Comparison of ENCODE assay signal across 8 cellular contexts in the genomic region with DNA sequence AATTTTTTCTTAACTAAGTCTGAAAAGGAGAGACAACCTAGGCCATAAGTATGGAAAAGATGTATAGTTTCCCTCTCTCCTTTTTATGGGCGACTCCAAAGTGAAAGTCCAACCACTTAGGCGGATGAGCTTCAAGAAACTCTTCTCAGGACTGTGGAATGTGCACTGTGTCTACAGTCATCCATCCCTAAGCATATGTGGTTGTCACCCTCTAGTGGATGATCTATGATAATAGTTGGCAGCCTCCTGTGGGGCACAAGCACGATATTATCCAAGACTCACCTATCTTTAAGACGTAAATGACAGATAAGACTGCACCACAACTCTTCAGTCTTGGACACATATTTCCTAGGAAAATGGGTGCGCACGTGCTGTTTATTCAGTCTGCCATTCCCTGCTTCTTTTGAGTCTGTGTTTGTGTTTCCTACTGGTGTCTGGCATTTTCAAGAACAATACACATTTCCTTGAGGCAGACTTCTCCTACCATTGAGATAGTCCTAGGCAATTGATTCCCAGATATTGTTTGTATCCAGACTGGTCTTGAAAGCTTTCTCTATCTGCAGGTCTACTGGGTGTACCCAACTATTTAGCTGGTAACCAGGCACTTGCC.
DNase-seq lines count a peak whose midpoint lies in the region; ATAC-seq and TF ChIP-seq lines count a peak whose summit lies in the region.

No MANE protein-coding gene starts in this region.

- DNase-seq in AG09319 (ENCODE audit: extremely low read depth, low read depth): peak; percentile 78
- DNase-seq in NCI-H748 treated with DMSO at 0.1 percent for 48 hours (lab: John Stamatoyannopoulos, UW): peak; percentile 38
- peak; percentile 72 for DNase-seq in inferior parietal cortex (ENCODE audit: extremely low spot score)
- DNase-seq in stimulated activated naive CD8-positive, alpha-beta T cell treated with anti-CD3 and anti-CD28 coated beads, Interleukin-15, amount 100 ng/mL, for 72 hours: peak; percentile 11 to 13
- DNase-seq in stimulated activated CD4-positive, alpha-beta T cell treated with anti-CD3 and anti-CD28 coated beads, Interleukin-2, amount 100 ng/mL, for 48 hours: no peak

- H3K36me3 Mint-ChIP-seq in brain: no peaks in the 10 kb centered on the region

- peaks cover 79% of the 10 kb centered on the region for H3K27me3 Mint-ChIP-seq in brain
- H3K27me3 Mint-ChIP-seq in stimulated activated naive CD8-positive, alpha-beta T cell treated with anti-CD3 and anti-CD28 coated beads, Interleukin-15, amount 100 ng/mL, for 72 hours: peaks cover 36% of the 10 kb centered on the region

- no peaks in the 10 kb centered on the region for H3K9me3 Mint-ChIP-seq in brain
- no peaks in the 10 kb centered on the region for H3K9me3 Mint-ChIP-seq in stimulated activated naive CD8-positive, alpha-beta T cell treated with anti-CD3 and anti-CD28 coated beads, Interleukin-15, amount 100 ng/mL, for 72 hours

- TF ChIP-seq CTCF in AG09319 (IDR thresholded peaks at IDR 0.05; ENCODE audit: low read depth, low read length) (peak; percentile 71), brain (conservative IDR thresholded peaks at IDR 0.05) (peak; percentile 77 to 81)

- peaks cover 7% of the 10 kb centered on the region for H3K4me1 Mint-ChIP-seq in brain
- H3K4me1 Mint-ChIP-seq in stimulated activated naive CD8-positive, alpha-beta T cell treated with anti-CD3 and anti-CD28 coated beads, Interleukin-15, amount 100 ng/mL, for 72 hours: peaks cover 16% of the 10 kb centered on the region

- peak; percentile 81 for ATAC-seq in GM18498 (IDR thresholded peaks at IDR 0.05; ENCODE audit: unreplicated experiment)
- ATAC-seq in HG03103 (IDR thresholded peaks at IDR 0.05; ENCODE audit: low read depth, unreplicated experiment): peak; percentile 82
- peak; percentile 82 for ATAC-seq in stimulated activated naive CD8-positive, alpha-beta T cell treated with anti-CD3 and anti-CD28 coated beads, Interleukin-15, amount 100 ng/mL, for 72 hours

- peak overlapping the region in 2 of 5 experiments; percentile 32 to 61 for H3K4me3 Mint-ChIP-seq in brain
- no peak overlapping the region for H3K4me3 Mint-ChIP-seq in stimulated activated naive CD8-positive, alpha-beta T cell treated with anti-CD3 and anti-CD28 coated beads, Interleukin-15, amount 100 ng/mL, for 72 hours

- peak overlapping the region in 2 of 5 experiments; percentile 37 to 45 for H3K27ac Mint-ChIP-seq in brain
- H3K27ac Mint-ChIP-seq in stimulated activated naive CD8-positive, alpha-beta T cell treated with anti-CD3 and anti-CD28 coated beads, Interleukin-15, amount 100 ng/mL, for 72 hours: no peak overlapping the region

Comparison
In these comparisons a context has a peak if more than half of its experiments do, and no peak if none do; other contexts are left out.
1. DNase-seq: peak in AG09319 (single experiment), NCI-H748 treated with DMSO at 0.1 percent for 48 hours (single experiment), inferior parietal cortex (single experiment) and stimulated activated naive CD8-positive, alpha-beta T cell treated with anti-CD3 and anti-CD28 coated beads, Interleukin-15, amount 100 ng/mL, for 72 hours (2 of 2); none in stimulated activated CD4-positive, alpha-beta T cell treated with anti-CD3 and anti-CD28 coated beads, Interleukin-2, amount 100 ng/mL, for 48 hours (0 of 2).
2. Peak in every context shown above with its lines, with median percentiles within 50 percentile points of each other: ATAC-seq.